In the genomic region with DNA sequence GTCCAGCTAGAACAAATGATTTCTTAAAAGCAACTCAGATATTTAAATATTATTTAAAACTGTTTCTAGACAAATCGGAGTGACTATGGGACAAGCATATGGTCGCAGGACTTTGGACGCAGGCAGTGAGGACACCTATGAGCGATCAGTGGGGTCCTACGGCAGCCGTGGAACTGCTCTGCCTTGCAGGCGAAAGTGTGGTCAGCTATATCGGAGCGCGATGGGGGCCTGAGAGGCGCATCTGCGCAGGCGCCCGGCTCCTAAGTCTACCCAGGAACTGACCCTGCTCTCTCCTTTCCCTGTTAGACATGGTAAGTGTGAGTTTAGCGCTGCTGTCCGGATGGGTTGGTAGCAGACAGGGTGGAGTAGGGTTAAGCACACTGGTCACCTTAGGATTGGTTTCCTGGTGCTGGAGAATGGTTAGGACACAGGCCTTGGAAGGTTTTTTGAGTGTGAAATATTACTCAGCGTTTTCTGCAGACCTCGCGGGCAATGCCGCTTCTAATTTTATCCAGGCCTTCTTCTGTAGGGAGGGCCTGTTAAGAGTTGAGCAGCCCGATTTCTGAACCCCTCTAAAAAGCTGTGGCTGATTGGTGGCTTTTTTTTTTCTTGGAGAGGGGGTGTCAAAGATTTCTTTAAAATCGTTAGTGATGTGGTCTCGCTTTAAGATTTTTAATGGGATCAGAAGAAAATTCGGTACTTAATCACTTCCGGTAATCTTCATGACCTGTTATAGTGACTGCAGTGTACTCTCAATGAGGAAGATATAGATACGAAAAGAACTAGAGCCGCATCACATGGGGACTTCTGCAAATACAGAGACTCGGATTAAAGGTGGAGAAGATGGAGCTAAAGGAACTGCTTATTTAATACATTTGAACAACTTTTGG, we compare ENCODE assay signal across 1 cellular context.
A peak's percentile ranks its signal among the peaks of the same experiment; 100 is the strongest.
TF ChIP-seq lines count a peak whose summit lies in the region.

TSS of gene RABGGTB (plus strand) at position 293 of the 890 bp plus-strand sequence. CDS start at position 309, 16 bp downstream.

TF ChIP-seq in K562, 482 proteins besides CTCF, POLR2A, EP300 and RAD21 (continued from another document and continues in another):
- TF ChIP-seq, protein P1, sequence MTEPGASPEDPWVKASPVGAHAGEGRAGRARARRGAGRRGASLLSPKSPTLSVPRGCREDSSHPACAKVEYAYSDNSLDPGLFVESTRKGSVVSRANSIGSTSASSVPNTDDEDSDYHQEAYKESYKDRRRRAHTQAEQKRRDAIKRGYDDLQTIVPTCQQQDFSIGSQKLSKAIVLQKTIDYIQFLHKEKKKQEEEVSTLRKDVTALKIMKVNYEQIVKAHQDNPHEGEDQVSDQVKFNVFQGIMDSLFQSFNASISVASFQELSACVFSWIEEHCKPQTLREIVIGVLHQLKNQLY (CRISPR knock-in tag; conservative IDR thresholded peaks at IDR 0.05) = no peak
- no peak for TF ChIP-seq U2AF2 (optimal IDR thresholded peaks at IDR 0.05; ENCODE audit: low read depth, low read length)
- no peak for TF ChIP-seq ZNF354B (CRISPR knock-in tag; IDR thresholded peaks at IDR 0.05)
- no peak for TF ChIP-seq SP2 (IDR thresholded peaks at IDR 0.05; ENCODE audit: extremely low read depth, low read depth, low read length, poor library complexity, severe bottlenecking)
- TF ChIP-seq KLF13 (tag; IDR thresholded peaks at IDR 0.05; ENCODE audit: borderline replicate concordance, low read depth) = 0 out of 2 replicates have a peak, but pooled peaks have one; percentile 46
- no peak for TF ChIP-seq WHSC1 (IDR thresholded peaks at IDR 0.05; ENCODE audit: low read length)
- TF ChIP-seq, protein P2, sequence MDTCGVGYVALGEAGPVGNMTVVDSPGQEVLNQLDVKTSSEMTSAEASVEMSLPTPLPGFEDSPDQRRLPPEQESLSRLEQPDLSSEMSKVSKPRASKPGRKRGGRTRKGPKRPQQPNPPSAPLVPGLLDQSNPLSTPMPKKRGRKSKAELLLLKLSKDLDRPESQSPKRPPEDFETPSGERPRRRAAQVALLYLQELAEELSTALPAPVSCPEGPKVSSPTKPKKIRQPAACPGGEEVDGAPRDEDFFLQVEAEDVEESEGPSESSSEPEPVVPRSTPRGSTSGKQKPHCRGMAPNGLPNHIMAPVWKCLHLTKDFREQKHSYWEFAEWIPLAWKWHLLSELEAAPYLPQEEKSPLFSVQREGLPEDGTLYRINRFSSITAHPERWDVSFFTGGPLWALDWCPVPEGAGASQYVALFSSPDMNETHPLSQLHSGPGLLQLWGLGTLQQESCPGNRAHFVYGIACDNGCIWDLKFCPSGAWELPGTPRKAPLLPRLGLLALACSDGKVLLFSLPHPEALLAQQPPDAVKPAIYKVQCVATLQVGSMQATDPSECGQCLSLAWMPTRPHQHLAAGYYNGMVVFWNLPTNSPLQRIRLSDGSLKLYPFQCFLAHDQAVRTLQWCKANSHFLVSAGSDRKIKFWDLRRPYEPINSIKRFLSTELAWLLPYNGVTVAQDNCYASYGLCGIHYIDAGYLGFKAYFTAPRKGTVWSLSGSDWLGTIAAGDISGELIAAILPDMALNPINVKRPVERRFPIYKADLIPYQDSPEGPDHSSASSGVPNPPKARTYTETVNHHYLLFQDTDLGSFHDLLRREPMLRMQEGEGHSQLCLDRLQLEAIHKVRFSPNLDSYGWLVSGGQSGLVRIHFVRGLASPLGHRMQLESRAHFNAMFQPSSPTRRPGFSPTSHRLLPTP (IDR thresholded peaks at IDR 0.05; ENCODE audit: borderline replicate concordance, extremely low read depth, insufficient read length) = no peak
- TF ChIP-seq ZNF778 (CRISPR knock-in tag; IDR thresholded peaks at IDR 0.05) = no peak
- TF ChIP-seq, protein P3, sequence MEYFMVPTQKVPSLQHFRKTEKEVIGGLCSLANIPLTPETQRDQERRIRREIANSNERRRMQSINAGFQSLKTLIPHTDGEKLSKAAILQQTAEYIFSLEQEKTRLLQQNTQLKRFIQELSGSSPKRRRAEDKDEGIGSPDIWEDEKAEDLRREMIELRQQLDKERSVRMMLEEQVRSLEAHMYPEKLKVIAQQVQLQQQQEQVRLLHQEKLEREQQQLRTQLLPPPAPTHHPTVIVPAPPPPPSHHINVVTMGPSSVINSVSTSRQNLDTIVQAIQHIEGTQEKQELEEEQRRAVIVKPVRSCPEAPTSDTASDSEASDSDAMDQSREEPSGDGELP (CRISPR knock-in tag; IDR thresholded peaks at IDR 0.05; ENCODE audit: borderline replicate concordance) = peak; percentile 52; the same call in 1 of the 2 replicates
- peak; percentile 41; the same call in 1 of the 2 replicates for TF ChIP-seq ZNF644 (tag; IDR thresholded peaks at IDR 0.05; ENCODE audit: low read depth)
- TF ChIP-seq CREB3L1 (IDR thresholded peaks at IDR 0.05; ENCODE audit: borderline replicate concordance, low read depth) = no peak
- TF ChIP-seq RNF2 (IDR thresholded peaks at IDR 0.05) = peak; percentile 60; the same call in 1 of the 2 replicates
- TF ChIP-seq KAT7 (CRISPR knock-in tag; IDR thresholded peaks at IDR 0.05; ENCODE audit: borderline replicate concordance) = no peak
- TF ChIP-seq, protein P4, sequence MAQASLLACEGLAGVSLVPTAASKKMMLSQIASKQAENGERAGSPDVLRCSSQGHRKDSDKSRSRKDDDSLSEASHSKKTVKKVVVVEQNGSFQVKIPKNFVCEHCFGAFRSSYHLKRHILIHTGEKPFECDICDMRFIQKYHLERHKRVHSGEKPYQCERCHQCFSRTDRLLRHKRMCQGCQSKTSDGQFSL (CRISPR knock-in tag; IDR thresholded peaks at IDR 0.05) = no peak
- TF ChIP-seq, protein P4 (tag; IDR thresholded peaks at IDR 0.05) = no peak
- TF ChIP-seq ELF4 (CRISPR knock-in tag; IDR thresholded peaks at IDR 0.05) = 0 out of 2 replicates have a peak, but pooled peaks have one; percentile 36
- no peak for TF ChIP-seq ZNF224 (CRISPR knock-in tag; IDR thresholded peaks at IDR 0.05)
- no peak for TF ChIP-seq DIDO1 (tag; IDR thresholded peaks at IDR 0.05; ENCODE audit: low read depth)
- no peak for TF ChIP-seq ZNF124 (CRISPR knock-in tag; IDR thresholded peaks at IDR 0.05)
- TF ChIP-seq CBX8 (IDR thresholded peaks at IDR 0.05; ENCODE audit: borderline replicate concordance, extremely low read depth, low read depth, low read length, poor library complexity, severe bottlenecking) = no peak
- TF ChIP-seq FIP1L1 (IDR thresholded peaks at IDR 0.05; ENCODE audit: low read depth, low read length, poor library complexity, severe bottlenecking) = no peak
- TF ChIP-seq HMG20B (CRISPR knock-in tag; IDR thresholded peaks at IDR 0.05) = no peak
- TF ChIP-seq NR3C1 (CRISPR knock-in tag; IDR thresholded peaks at IDR 0.05) = no peak
- peak in 1 of 2 experiments; percentile 32; a peak in 1 of 4 replicates for TF ChIP-seq ARNT (IDR thresholded peaks at IDR 0.05)
- TF ChIP-seq ELF1 (tag; IDR thresholded peaks at IDR 0.05) = peak; percentile 69
- no peak for TF ChIP-seq CHD2 (IDR thresholded peaks at IDR 0.05; ENCODE audit: low read depth, low read length)
- no peak for TF ChIP-seq FOXP1 (CRISPR knock-in tag; IDR thresholded peaks at IDR 0.05)
- peak; percentile 52 for TF ChIP-seq SP1 (CRISPR knock-in tag; IDR thresholded peaks at IDR 0.05)
- TF ChIP-seq RBM25 (IDR thresholded peaks at IDR 0.05; ENCODE audit: low read depth, low read length, severe bottlenecking) = no peak
- TF ChIP-seq, protein P5, sequence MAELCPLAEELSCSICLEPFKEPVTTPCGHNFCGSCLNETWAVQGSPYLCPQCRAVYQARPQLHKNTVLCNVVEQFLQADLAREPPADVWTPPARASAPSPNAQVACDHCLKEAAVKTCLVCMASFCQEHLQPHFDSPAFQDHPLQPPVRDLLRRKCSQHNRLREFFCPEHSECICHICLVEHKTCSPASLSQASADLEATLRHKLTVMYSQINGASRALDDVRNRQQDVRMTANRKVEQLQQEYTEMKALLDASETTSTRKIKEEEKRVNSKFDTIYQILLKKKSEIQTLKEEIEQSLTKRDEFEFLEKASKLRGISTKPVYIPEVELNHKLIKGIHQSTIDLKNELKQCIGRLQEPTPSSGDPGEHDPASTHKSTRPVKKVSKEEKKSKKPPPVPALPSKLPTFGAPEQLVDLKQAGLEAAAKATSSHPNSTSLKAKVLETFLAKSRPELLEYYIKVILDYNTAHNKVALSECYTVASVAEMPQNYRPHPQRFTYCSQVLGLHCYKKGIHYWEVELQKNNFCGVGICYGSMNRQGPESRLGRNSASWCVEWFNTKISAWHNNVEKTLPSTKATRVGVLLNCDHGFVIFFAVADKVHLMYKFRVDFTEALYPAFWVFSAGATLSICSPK (IDR thresholded peaks at IDR 0.05; ENCODE audit: borderline replicate concordance) = no peak
- no peak for TF ChIP-seq HNRNPUL1 (IDR thresholded peaks at IDR 0.05; ENCODE audit: low read length)
- TF ChIP-seq ZNF12 (CRISPR knock-in tag; IDR thresholded peaks at IDR 0.05) = no peak
- TF ChIP-seq ZNF232 (CRISPR knock-in tag; IDR thresholded peaks at IDR 0.05) = no peak
- 0 out of 2 replicates have a peak, but pooled peaks have one; percentile 44 for TF ChIP-seq ZNF511 (CRISPR knock-in tag; IDR thresholded peaks at IDR 0.05)
- TF ChIP-seq ZNF696 (CRISPR knock-in tag; conservative IDR thresholded peaks at IDR 0.05) = no peak
- no peak for TF ChIP-seq FOXJ2 (tag; IDR thresholded peaks at IDR 0.05)
- peak in 1 of 2 experiments; percentile 95 for TF ChIP-seq NCOA2 (IDR thresholded peaks at IDR 0.05; ENCODE audit: partially characterized antibody in 2 of 2)
- TF ChIP-seq, protein P6, sequence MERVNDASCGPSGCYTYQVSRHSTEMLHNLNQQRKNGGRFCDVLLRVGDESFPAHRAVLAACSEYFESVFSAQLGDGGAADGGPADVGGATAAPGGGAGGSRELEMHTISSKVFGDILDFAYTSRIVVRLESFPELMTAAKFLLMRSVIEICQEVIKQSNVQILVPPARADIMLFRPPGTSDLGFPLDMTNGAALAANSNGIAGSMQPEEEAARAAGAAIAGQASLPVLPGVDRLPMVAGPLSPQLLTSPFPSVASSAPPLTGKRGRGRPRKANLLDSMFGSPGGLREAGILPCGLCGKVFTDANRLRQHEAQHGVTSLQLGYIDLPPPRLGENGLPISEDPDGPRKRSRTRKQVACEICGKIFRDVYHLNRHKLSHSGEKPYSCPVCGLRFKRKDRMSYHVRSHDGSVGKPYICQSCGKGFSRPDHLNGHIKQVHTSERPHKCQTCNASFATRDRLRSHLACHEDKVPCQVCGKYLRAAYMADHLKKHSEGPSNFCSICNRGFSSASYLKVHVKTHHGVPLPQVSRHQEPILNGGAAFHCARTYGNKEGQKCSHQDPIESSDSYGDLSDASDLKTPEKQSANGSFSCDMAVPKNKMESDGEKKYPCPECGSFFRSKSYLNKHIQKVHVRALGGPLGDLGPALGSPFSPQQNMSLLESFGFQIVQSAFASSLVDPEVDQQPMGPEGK (CRISPR knock-in tag; IDR thresholded peaks at IDR 0.05; ENCODE audit: borderline replicate concordance) = no peak
- 0 out of 2 replicates have a peak, but pooled peaks have one; percentile 23 for TF ChIP-seq CHCHD3 (CRISPR knock-in tag; IDR thresholded peaks at IDR 0.05)
- no peak for TF ChIP-seq FOXK1 (CRISPR knock-in tag; IDR thresholded peaks at IDR 0.05; ENCODE audit: borderline replicate concordance)
- TF ChIP-seq ELF2 (CRISPR knock-in tag; IDR thresholded peaks at IDR 0.05) = no peak
- TF ChIP-seq ZNF695 (CRISPR knock-in tag; IDR thresholded peaks at IDR 0.05) = no peak
- no peak for TF ChIP-seq ETV6 (IDR thresholded peaks at IDR 0.05; ENCODE audit: borderline replicate concordance in 1 of 2, low read depth in 2 of 2, low read length in 1 of 2)
- no peak for TF ChIP-seq ETV6 (CRISPR knock-in tag; IDR thresholded peaks at IDR 0.05; ENCODE audit: borderline replicate concordance)
- TF ChIP-seq KAT8 (IDR thresholded peaks at IDR 0.05; ENCODE audit: low read depth) = no peak
- TF ChIP-seq, protein P7, sequence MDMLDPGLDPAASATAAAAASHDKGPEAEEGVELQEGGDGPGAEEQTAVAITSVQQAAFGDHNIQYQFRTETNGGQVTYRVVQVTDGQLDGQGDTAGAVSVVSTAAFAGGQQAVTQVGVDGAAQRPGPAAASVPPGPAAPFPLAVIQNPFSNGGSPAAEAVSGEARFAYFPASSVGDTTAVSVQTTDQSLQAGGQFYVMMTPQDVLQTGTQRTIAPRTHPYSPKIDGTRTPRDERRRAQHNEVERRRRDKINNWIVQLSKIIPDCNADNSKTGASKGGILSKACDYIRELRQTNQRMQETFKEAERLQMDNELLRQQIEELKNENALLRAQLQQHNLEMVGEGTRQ (CRISPR knock-in tag; IDR thresholded peaks at IDR 0.05) = no peak
- peak; percentile 58; the same call in 1 of the 2 replicates for TF ChIP-seq TAF7 (tag; IDR thresholded peaks at IDR 0.05)
- TF ChIP-seq NONO (IDR thresholded peaks at IDR 0.05; ENCODE audit: low read depth in 2 of 2, low read length in 1 of 2) = peak in 1 of 2 experiments; percentile 29; a peak in 1 of 4 replicates
- TF ChIP-seq, protein P8, sequence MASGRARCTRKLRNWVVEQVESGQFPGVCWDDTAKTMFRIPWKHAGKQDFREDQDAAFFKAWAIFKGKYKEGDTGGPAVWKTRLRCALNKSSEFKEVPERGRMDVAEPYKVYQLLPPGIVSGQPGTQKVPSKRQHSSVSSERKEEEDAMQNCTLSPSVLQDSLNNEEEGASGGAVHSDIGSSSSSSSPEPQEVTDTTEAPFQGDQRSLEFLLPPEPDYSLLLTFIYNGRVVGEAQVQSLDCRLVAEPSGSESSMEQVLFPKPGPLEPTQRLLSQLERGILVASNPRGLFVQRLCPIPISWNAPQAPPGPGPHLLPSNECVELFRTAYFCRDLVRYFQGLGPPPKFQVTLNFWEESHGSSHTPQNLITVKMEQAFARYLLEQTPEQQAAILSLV (tag; IDR thresholded peaks at IDR 0.05) = no peak
- TF ChIP-seq CTBP1 (IDR thresholded peaks at IDR 0.05; ENCODE audit: borderline replicate concordance) = no peak; the same call in 1 of the 2 replicates
